In genomic region chr16:30179195-30179594, GRCh38 we compare ENCODE assay signal across 13 cellular contexts.
"Had no signal": no experiment of that assay in that cellular context is flagged by ENCODE, and none has a peak within 500 bp of the region (broad histone marks: within the 10 kb centered on the region; RNA-seq: fewer than 3 reads in every experiment).

No MANE protein-coding gene starts in this region.

- H3K27me3 ChIP-seq: MG63 had no signal

- H3K4me2 ChIP-seq: KMS-11 had no signal

- H3K36me3 ChIP-seq: MG63 had no signal

- H3K9ac ChIP-seq: KMS-11 had no signal

- H3K27ac ChIP-seq: KMS-11 had no signal

- DNase-seq: Karpas-422, Kasumi-1, MG63, MM.1S, MV-4-11, NCI-H1048, NCI-H1694, NCI-H1694 treated with DMSO at 0.1 percent for 48 hours, NCI-H1930, NCI-H2227 treated with DMSO at 0.1 percent for 48 hours, NCI-H226, NCI-H446 treated with DMSO at 0.1 percent for 48 hours had no signal

- H3K4me3 ChIP-seq: MG63 had no signal

- H3K9me3 ChIP-seq: MG63 had no signal
